Comparison of ENCODE assay signal across 9 cellular contexts in genomic region chr2:22623620-22624019, GRCh38.
"Had no signal": no experiment of that assay in that cellular context is flagged by ENCODE, and none has a peak within 500 bp of the region (broad histone marks: within the 10 kb centered on the region; RNA-seq: fewer than 3 reads in every experiment).

No MANE protein-coding gene starts in this region.

- H3K36me3 ChIP-seq: HAP-1 had no signal

- H3K4me3 ChIP-seq: GM23248, GM23338, HAP-1 had no signal

- ATAC-seq: GM23338, HCT116 had no signal

- DNase-seq: GM23248, GOT3, H7, H9, HCEC 1CT, HFFc6 had no signal

- H3K4me1 ChIP-seq: HAP-1 had no signal

- H3K4me2 ChIP-seq: GM23338 had no signal

- H2AFZ ChIP-seq: GM23248, GM23338 had no signal

- H3K27ac ChIP-seq: GM23248 had no signal

- H3K9ac ChIP-seq: GM23248 had no signal

- H3K9me3 ChIP-seq: HAP-1 had no signal
